In genomic region chr17:66585472-66585871, GRCh38 we compare ENCODE assay signal across 26 cellular contexts.
"Had no signal": no experiment of that assay in that cellular context is flagged by ENCODE, and none has a peak within 500 bp of the region (broad histone marks: within the 10 kb centered on the region; RNA-seq: fewer than 3 reads in every experiment).

No MANE protein-coding gene starts in this region.

- H3K27me3 ChIP-seq: colonic mucosa, esophagus squamous epithelium, gastrocnemius medialis, heart right ventricle, left lung had no signal

- H3K4me3 Mint-ChIP-seq: dendritic cell treated with granulocyte-macrophage colony-stimulating factor and Interleukin-4, amounts not matched to agents 40 ng/mL and 50 ng/mL, for 4 days; effector memory CD8-positive, alpha-beta T cell; endodermal cell; mesothelial cell of epicardium had no signal

- H3K27me3 Mint-ChIP-seq: dendritic cell treated with granulocyte-macrophage colony-stimulating factor and Interleukin-4, amounts not matched to agents 40 ng/mL and 50 ng/mL, for 4 days; effector memory CD8-positive, alpha-beta T cell had no signal

- H3K9me3 ChIP-seq: colonic mucosa, esophagus squamous epithelium, gastrocnemius medialis, heart right ventricle, left lung, lower lobe of right lung, mucosa of descending colon had no signal

- H3K9me3 Mint-ChIP-seq: effector memory CD8-positive, alpha-beta T cell had no signal

- H3K36me3 Mint-ChIP-seq: mesothelial cell of epicardium had no signal

- H3K27ac Mint-ChIP-seq: dendritic cell treated with granulocyte-macrophage colony-stimulating factor and Interleukin-4, amounts not matched to agents 40 ng/mL and 50 ng/mL, for 4 days; effector memory CD8-positive, alpha-beta T cell; endodermal cell; mesothelial cell of epicardium had no signal

- H3K27ac ChIP-seq: colonic mucosa, epithelial cell of prostate, esophagus squamous epithelium, gastrocnemius medialis, heart right ventricle, left lung, lower lobe of right lung had no signal

- H3K36me3 ChIP-seq: colonic mucosa, esophagus squamous epithelium, gastrocnemius medialis, heart right ventricle, left lung, lower lobe of right lung had no signal

- H3K4me3 ChIP-seq: colonic mucosa, esophagus squamous epithelium, gastrocnemius medialis, heart right ventricle, left lung, lower lobe of right lung, mucosa of descending colon had no signal

- DNase-seq: colonic mucosa; cortex of kidney; effector CD8-positive, alpha-beta T cell; effector memory CD8-positive, alpha-beta T cell; endodermal cell; erythroblast; esophagus squamous epithelium; foreskin fibroblast; foreskin melanocyte; gastrocnemius medialis; glutamatergic neuron; head of caudate nucleus; heart right ventricle; hippocampal formation; left cardiac atrium; left lung; left ventricle myocardium superior; lower lobe of right lung; mesenchymal stem cell; mucosa of descending colon had no signal

- FAIRE-seq: endometrium, islet of Langerhans, keratinocyte had no signal

- H3K4me1 ChIP-seq: colonic mucosa had no signal
